ENCODE assay signal across 30 cellular contexts in the genomic region with DNA sequence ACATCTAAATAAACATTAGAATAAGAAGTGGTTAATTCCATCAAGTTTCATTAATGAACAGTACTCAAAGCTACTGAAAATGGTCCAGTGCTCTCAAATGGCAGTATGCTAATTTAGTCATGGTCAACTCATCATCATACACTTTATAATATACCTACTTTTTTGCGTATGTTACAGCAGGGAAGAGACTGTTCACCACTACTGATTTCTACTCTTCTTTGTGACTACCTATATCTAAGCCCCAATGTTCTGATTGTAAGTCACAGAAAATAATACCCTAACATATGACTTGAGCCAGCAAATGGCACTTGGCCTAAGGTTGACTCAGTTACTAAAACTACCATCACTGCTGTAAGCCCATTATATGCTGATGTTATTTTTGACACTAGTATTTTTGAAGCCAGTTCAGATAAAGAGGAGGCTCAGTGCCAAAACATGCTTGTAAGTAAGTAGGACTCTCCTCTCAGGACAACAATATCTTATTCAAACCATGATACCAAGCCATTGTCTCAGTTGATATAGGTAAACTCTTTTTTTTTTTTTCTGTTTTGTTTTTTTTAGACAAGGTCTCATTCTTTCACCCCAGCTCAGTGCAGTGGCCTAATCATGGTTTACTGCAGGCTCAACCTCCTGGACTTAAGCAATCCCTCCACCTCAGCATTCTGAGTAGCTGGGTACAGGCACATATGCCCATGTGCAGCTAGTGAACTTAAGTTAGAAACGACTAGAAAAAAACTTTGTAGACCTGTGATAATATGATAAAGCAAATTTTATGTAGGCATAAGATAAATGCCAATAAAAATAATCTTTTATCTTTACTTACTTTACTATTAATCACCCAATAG.
"Had no signal": no experiment of that assay in that cellular context is flagged by ENCODE, and none has a peak within 500 bp of the region (broad histone marks: within the 10 kb centered on the region; RNA-seq: fewer than 3 reads in every experiment).

No MANE protein-coding gene starts in this region.

- H3K4me3 Mint-ChIP-seq: activated CD4-positive, alpha-beta memory T cell treated with anti-CD3 and anti-CD28 coated beads, Interleukin-2, amount 10 ng/mL, durations not matched to agents 7 days and 5 days; activated CD8-positive, alpha-beta memory T cell treated with anti-CD3 and anti-CD28 coated beads, Interleukin-2, amount 10 ng/mL, durations not matched to agents 7 days and 5 days; activated naive CD4-positive, alpha-beta T cell treated with anti-CD3 and anti-CD28 coated beads, Interleukin-2, amount 50 U/mL, for 24 hours; activated naive CD8-positive, alpha-beta T cell treated with anti-CD3 and anti-CD28 coated beads, Interleukin-2, amount 10 ng/mL, durations not matched to agents 7 days and 5 days; IgD-negative memory B cell had no signal

- H3K9me3 Mint-ChIP-seq: activated CD4-positive, alpha-beta memory T cell treated with anti-CD3 and anti-CD28 coated beads, Interleukin-2, amount 10 ng/mL, durations not matched to agents 7 days and 5 days; activated naive CD4-positive, alpha-beta T cell treated with anti-CD3 and anti-CD28 coated beads, Interleukin-2, amount 50 U/mL, for 24 hours; activated naive CD8-positive, alpha-beta T cell treated with anti-CD3 and anti-CD28 coated beads, Interleukin-2, amount 10 ng/mL, durations not matched to agents 7 days and 5 days had no signal

- H3K4me1 ChIP-seq: ascending aorta, Peyer's patch had no signal

- DNase-seq: activated CD4-positive, alpha-beta memory T cell treated with anti-CD3 and anti-CD28 coated beads, Interleukin-2, amount 10 ng/mL, durations not matched to agents 7 days and 5 days; activated CD4-positive, alpha-beta T cell treated with anti-CD3 and anti-CD28 coated beads for 1 hour; activated CD4-positive, alpha-beta T cell treated with anti-CD3 and anti-CD28 coated beads for 48 hours; activated CD4-positive, CD25-positive, alpha-beta regulatory T cell; activated CD8-positive, alpha-beta memory T cell treated with anti-CD3 and anti-CD28 coated beads for 24 hours; activated CD8-positive, alpha-beta memory T cell treated with anti-CD3 and anti-CD28 coated beads, Interleukin-2, amount 10 ng/mL, durations not matched to agents 7 days and 5 days; activated CD8-positive, alpha-beta memory T cell treated with anti-CD3 and anti-CD28 coated beads, Interleukin-2, amount 50 U/mL, for 48 hours; activated effector memory CD4-positive, alpha-beta T cell treated with Interleukin-2 at 50 U/mL for 16 hours; activated naive CD4-positive, alpha-beta T cell; activated naive CD8-positive, alpha-beta T cell treated with anti-CD3 and anti-CD28 coated beads, Interleukin-2, amount 10 ng/mL, durations not matched to agents 7 days and 5 days; activated T-cell treated with anti-CD3 and anti-CD28 coated beads, Interleukin-2, amount 50 U/mL, for 48 hours; amygdala; Kasumi-1; KBM-7; MG63; NCI-H1048; NCI-H1436 treated with DMSO at 0.1 percent for 48 hours; NCI-H1694 treated with DMSO at 0.1 percent for 48 hours; NCI-H2029; NCI-H345; NCI-H524 treated with DMSO at 0.1 percent for 48 hours; Peyer's patch; T-helper 1 cell; T-helper 2 cell; T1000 had no signal

- H3K36me3 ChIP-seq: ascending aorta, cardiac muscle cell, MG63, Peyer's patch, WERI-Rb-1 had no signal

- H3K27me3 Mint-ChIP-seq: activated CD4-positive, alpha-beta memory T cell treated with anti-CD3 and anti-CD28 coated beads, Interleukin-2, amount 10 ng/mL, durations not matched to agents 7 days and 5 days; activated CD8-positive, alpha-beta memory T cell treated with anti-CD3 and anti-CD28 coated beads, Interleukin-2, amount 10 ng/mL, durations not matched to agents 7 days and 5 days; activated naive CD4-positive, alpha-beta T cell treated with anti-CD3 and anti-CD28 coated beads, Interleukin-2, amount 50 U/mL, for 24 hours; activated naive CD8-positive, alpha-beta T cell treated with anti-CD3 and anti-CD28 coated beads, Interleukin-2, amount 10 ng/mL, durations not matched to agents 7 days and 5 days had no signal

- H3K4me1 Mint-ChIP-seq: activated CD4-positive, alpha-beta memory T cell treated with anti-CD3 and anti-CD28 coated beads, Interleukin-2, amount 10 ng/mL, durations not matched to agents 7 days and 5 days; activated CD8-positive, alpha-beta memory T cell treated with anti-CD3 and anti-CD28 coated beads, Interleukin-2, amount 10 ng/mL, durations not matched to agents 7 days and 5 days; activated naive CD4-positive, alpha-beta T cell treated with anti-CD3 and anti-CD28 coated beads, Interleukin-2, amount 50 U/mL, for 24 hours; activated naive CD8-positive, alpha-beta T cell treated with anti-CD3 and anti-CD28 coated beads, Interleukin-2, amount 10 ng/mL, durations not matched to agents 7 days and 5 days; IgD-negative memory B cell had no signal

- ATAC-seq: activated CD8-positive, alpha-beta memory T cell treated with anti-CD3 and anti-CD28 coated beads, Interleukin-2, amount 10 ng/mL, durations not matched to agents 7 days and 5 days had no signal

- H3K4me3 ChIP-seq: ascending aorta, cardiac muscle cell, MG63, Peyer's patch had no signal

- H3K27ac ChIP-seq: ascending aorta, cardiac muscle cell, Peyer's patch, WERI-Rb-1 had no signal

- H3K27ac Mint-ChIP-seq: activated CD4-positive, alpha-beta memory T cell treated with anti-CD3 and anti-CD28 coated beads, Interleukin-2, amount 10 ng/mL, durations not matched to agents 7 days and 5 days; activated CD8-positive, alpha-beta memory T cell treated with anti-CD3 and anti-CD28 coated beads, Interleukin-2, amount 10 ng/mL, durations not matched to agents 7 days and 5 days; activated naive CD4-positive, alpha-beta T cell treated with anti-CD3 and anti-CD28 coated beads, Interleukin-2, amount 50 U/mL, for 24 hours; activated naive CD8-positive, alpha-beta T cell treated with anti-CD3 and anti-CD28 coated beads, Interleukin-2, amount 10 ng/mL, durations not matched to agents 7 days and 5 days; IgD-negative memory B cell had no signal

- H3K27me3 ChIP-seq: ascending aorta, cardiac muscle cell, MG63, Peyer's patch had no signal

- H3K9me3 ChIP-seq: ascending aorta, MG63, Peyer's patch had no signal

- H3K36me3 Mint-ChIP-seq: activated CD8-positive, alpha-beta memory T cell treated with anti-CD3 and anti-CD28 coated beads, Interleukin-2, amount 10 ng/mL, durations not matched to agents 7 days and 5 days; activated naive CD4-positive, alpha-beta T cell treated with anti-CD3 and anti-CD28 coated beads, Interleukin-2, amount 50 U/mL, for 24 hours; activated naive CD8-positive, alpha-beta T cell treated with anti-CD3 and anti-CD28 coated beads, Interleukin-2, amount 10 ng/mL, durations not matched to agents 7 days and 5 days; IgD-negative memory B cell had no signal
